ENCODE assay signal across 16 cellular contexts in genomic region chr7:23009303-23009702, GRCh38. TPM values are rescaled to one million over a fixed set of nuclear protein-coding genes. Genes with fewer than 3 reads are reported as not detected.
DNase-seq lines count a peak whose midpoint lies in the region; ATAC-seq, FAIRE-seq and TF ChIP-seq lines count a peak whose summit lies in the region.
"Had no signal": no experiment of that assay in that cellular context is flagged by ENCODE, and none has a peak within 500 bp of the region (broad histone marks: within the 10 kb centered on the region; RNA-seq: fewer than 3 reads in every experiment).

No MANE protein-coding gene starts in this region.

- TF ChIP-seq CTCF in DND-41 (IDR thresholded peaks at IDR 0.05; ENCODE audit: borderline replicate concordance, extremely low read depth, low read length, poor library complexity, severe bottlenecking), result no peak
- TF ChIP-seq CTCF in astrocyte (IDR thresholded peaks at IDR 0.05; ENCODE audit: insufficient read depth, low read depth, low read length), result no peak
- TF ChIP-seq CTCF in osteoblast (IDR thresholded peaks at IDR 0.05; ENCODE audit: extremely low read depth, low read depth, low read length), result no peak
- no peak for TF ChIP-seq CTCF in osteocyte (IDR thresholded peaks at IDR 0.05)
- TF ChIP-seq CTCF in mesothelial cell of epicardium (IDR thresholded peaks at IDR 0.05; ENCODE audit: unreplicated experiment), result no peak

- H4K20me1 ChIP-seq in DND-41 (ENCODE audit: insufficient read depth, low read length), result peaks cover 2% of the 10 kb centered on the region; the same call in 1 of the 2 replicates
- peaks cover 53% of the 10 kb centered on the region for H4K20me1 ChIP-seq in astrocyte (ENCODE audit: insufficient read depth, low read length)
- peaks cover 41% of the 10 kb centered on the region for H4K20me1 ChIP-seq in osteoblast (ENCODE audit: insufficient read depth, low read length)

- H3K4me3 Mint-ChIP-seq in astrocyte (ENCODE audit: unreplicated experiment) (no peak overlapping the region), osteocyte (ENCODE audit: unreplicated experiment) (no peak overlapping the region), mesothelial cell of epicardium (no peak overlapping the region)
- H3K4me3 Mint-ChIP-seq: B cell; CD4-positive, alpha-beta T cell had no signal

- H3K9me3 ChIP-seq in DND-41 (ENCODE audit: insufficient read depth, low read length, severe bottlenecking), result no peaks in the 10 kb centered on the region
- H3K9me3 ChIP-seq in HUES6 (ENCODE audit: control insufficient read depth, insufficient read depth, low read depth, low read length), result no peaks in the 10 kb centered on the region
- H3K9me3 ChIP-seq in astrocyte (ENCODE audit: insufficient read depth, low read depth, low read length), result no peaks in the 10 kb centered on the region
- H3K9me3 ChIP-seq in osteoblast (ENCODE audit: low read depth, low read length), result no peaks in the 10 kb centered on the region
- H3K9me3 ChIP-seq: SJSA1 had no signal

- no peak overlapping the region for H2AFZ ChIP-seq in DND-41 (ENCODE audit: low read depth, low read length)
- no peak overlapping the region for H2AFZ ChIP-seq in astrocyte (ENCODE audit: low read depth, low read length)
- H2AFZ ChIP-seq in osteoblast (ENCODE audit: low read length), result no peak overlapping the region

- H3K9ac ChIP-seq in DND-41 (ENCODE audit: low read depth, low read length), result no peak overlapping the region
- no peak overlapping the region for H3K9ac ChIP-seq in HUES6 (ENCODE audit: low read length)
- no peak overlapping the region for H3K9ac ChIP-seq in astrocyte (ENCODE audit: low read length)

- DNase-seq in DND-41 (no peak), astrocyte (ENCODE audit: low read depth) (no peak), osteoblast (ENCODE audit: insufficient read length, low spot score, missing footprints) (no peak), osteocyte (ENCODE audit: extremely low spot score, unreplicated experiment) (no peak), NCI-H1092 (lab: John Stamatoyannopoulos, UW) (no peak), mesothelial cell of epicardium (ENCODE audit: low spot score in 2 of 2, unreplicated experiment in 2 of 2) (no peak)
- DNase-seq: Calu3; CD4-positive, alpha-beta T cell; KBM-7; NCI-H1105 treated with DMSO at 0.1 percent for 48 hours; NCI-H187 treated with DMSO at 0.1 percent for 48 hours; PC-3 had no signal

- H3K79me2 ChIP-seq in DND-41 (ENCODE audit: insufficient read depth, low read length) (peaks cover 50% of the 10 kb centered on the region), astrocyte (ENCODE audit: insufficient read depth, low read length) (peaks cover 95% of the 10 kb centered on the region), osteoblast (ENCODE audit: insufficient read depth, low read length) (peaks cover 92% of the 10 kb centered on the region)

- H3K27ac Mint-ChIP-seq in astrocyte (ENCODE audit: unreplicated experiment) (no peak overlapping the region), osteocyte (ENCODE audit: unreplicated experiment) (no peak overlapping the region), mesothelial cell of epicardium (no peak overlapping the region)
- H3K27ac Mint-ChIP-seq: B cell; CD4-positive, alpha-beta T cell had no signal

- no peak for FAIRE-seq in astrocyte (lab: Jason Lieb, UNC)

- H3K9me3 Mint-ChIP-seq in astrocyte (ENCODE audit: unreplicated experiment) (no peaks in the 10 kb centered on the region), osteocyte (ENCODE audit: unreplicated experiment) (no peaks in the 10 kb centered on the region), mesothelial cell of epicardium (no peaks in the 10 kb centered on the region)
- H3K9me3 Mint-ChIP-seq: CD4-positive, alpha-beta T cell had no signal

- no peaks in the 10 kb centered on the region for H3K4me1 Mint-ChIP-seq in astrocyte (ENCODE audit: low read depth, unreplicated experiment)
- H3K4me1 Mint-ChIP-seq in osteocyte (ENCODE audit: unreplicated experiment), result peaks cover 13% of the 10 kb centered on the region
- no peaks in the 10 kb centered on the region for H3K4me1 Mint-ChIP-seq in mesothelial cell of epicardium

- H3K27me3 ChIP-seq in DND-41 (ENCODE audit: insufficient read depth, low read length, poor library complexity), result no peaks in the 10 kb centered on the region
- no peaks in the 10 kb centered on the region for H3K27me3 ChIP-seq in HUES6 (ENCODE audit: control insufficient read depth, insufficient read depth, low read length)
- no peaks in the 10 kb centered on the region for H3K27me3 ChIP-seq in astrocyte (ENCODE audit: insufficient read depth, low read length)
- no peaks in the 10 kb centered on the region for H3K27me3 ChIP-seq in osteoblast (ENCODE audit: insufficient read depth, low read length)
- H3K27me3 ChIP-seq: SJSA1 had no signal

- ATAC-seq in DND-41 (ENCODE audit: insufficient read depth, low read depth), result no peak
- ATAC-seq: HCT116, PC-3 had no signal

- peaks cover 2% of the 10 kb centered on the region for H3K36me3 Mint-ChIP-seq in astrocyte (ENCODE audit: low read depth, unreplicated experiment)
- no peaks in the 10 kb centered on the region for H3K36me3 Mint-ChIP-seq in osteocyte (ENCODE audit: unreplicated experiment)
- no peaks in the 10 kb centered on the region for H3K36me3 Mint-ChIP-seq in mesothelial cell of epicardium

- H3K4me1 ChIP-seq in DND-41 (ENCODE audit: insufficient read depth, low read length) (peaks cover 31% of the 10 kb centered on the region), HUES6 (ENCODE audit: control insufficient read depth, insufficient read depth, low read length) (peaks cover 30% of the 10 kb centered on the region), astrocyte (ENCODE audit: insufficient read depth, low read length) (peaks cover under 1% of the 10 kb centered on the region), osteoblast (ENCODE audit: insufficient read depth, low read length) (peaks cover 30% of the 10 kb centered on the region)

- no peak overlapping the region for H3K4me3 ChIP-seq in DND-41 (ENCODE audit: low read depth in 1 of 2, low read length in 2 of 2)
- no peak overlapping the region; the same call in 1 of the 2 replicates for H3K4me3 ChIP-seq in HUES6 (ENCODE audit: low read depth, low read length)
- no peak overlapping the region for H3K4me3 ChIP-seq in astrocyte (ENCODE audit: insufficient read depth, low read depth, low read length)
- H3K4me3 ChIP-seq in osteoblast (ENCODE audit: insufficient read depth, low read length), result no peak overlapping the region
- H3K4me3 ChIP-seq: SJSA1 had no signal

- H3K36me3 ChIP-seq in DND-41 (ENCODE audit: insufficient read depth, low read length), result no peaks in the 10 kb centered on the region; the same call in 1 of the 2 replicates
- no peaks in the 10 kb centered on the region for H3K36me3 ChIP-seq in HUES6 (ENCODE audit: control insufficient read depth, insufficient read depth, low read length)
- no peaks in the 10 kb centered on the region for H3K36me3 ChIP-seq in astrocyte (ENCODE audit: insufficient read depth, low read length)
- H3K36me3 ChIP-seq in osteoblast (ENCODE audit: insufficient read depth, low read length), result no peaks in the 10 kb centered on the region

- H3K4me2 ChIP-seq in DND-41 (ENCODE audit: insufficient read depth, low read length) (0 out of 2 replicates have a peak overlapping the region, but pooled peaks have one; percentile 5), astrocyte (ENCODE audit: low read length) (peak overlapping the region; percentile 9), osteoblast (ENCODE audit: insufficient read depth, low read length) (peak overlapping the region; percentile 12)

- H3K27ac ChIP-seq in DND-41 (ENCODE audit: low read length) (no peak overlapping the region), HUES6 (ENCODE audit: low read depth, low read length) (peak overlapping the region; percentile 35; the same call in 1 of the 2 replicates), astrocyte (ENCODE audit: low read depth, low read length) (no peak overlapping the region), osteoblast (ENCODE audit: low read depth, low read length) (no peak overlapping the region)
- H3K27ac ChIP-seq: SJSA1 had no signal

- no peaks in the 10 kb centered on the region for H3K27me3 Mint-ChIP-seq in astrocyte (ENCODE audit: low read depth, unreplicated experiment)
- no peaks in the 10 kb centered on the region for H3K27me3 Mint-ChIP-seq in osteocyte (ENCODE audit: unreplicated experiment)
- H3K27me3 Mint-ChIP-seq in mesothelial cell of epicardium (ENCODE audit: low read depth), result no peaks in the 10 kb centered on the region
- H3K27me3 Mint-ChIP-seq: B cell; CD4-positive, alpha-beta T cell had no signal

RNA-seq across cellular contexts. Expression of gene HYCC1, which starts 4.6 kb away (rescaled TPM):
- total RNA-seq in astrocyte (78.5 and 79.8 TPM in 2 replicates), osteoblast (103 and 121 TPM in 2 replicates), osteocyte (52.3 and 56.9 TPM in 2 replicates), mesothelial cell of epicardium (19.4 to 22.7 TPM (median 20.3 TPM) in 3 replicates)
